ENCODE assay signal across 10 cellular contexts in genomic region chr11:95704865-95705264, GRCh38.
A peak's percentile ranks its signal among the peaks of the same experiment; 100 is the strongest.
DNase-seq lines count a peak whose midpoint lies in the region; ATAC-seq and TF ChIP-seq lines count a peak whose summit lies in the region.
"Had no signal": no experiment of that assay in that cellular context is flagged by ENCODE, and none has a peak within 500 bp of the region (broad histone marks: within the 10 kb centered on the region; RNA-seq: fewer than 3 reads in every experiment).

No MANE protein-coding gene starts in this region.

- H3K9ac ChIP-seq in parathyroid adenoma: no peak overlapping the region
- H3K9ac ChIP-seq in endodermal cell (ENCODE audit: extremely low read depth, low read length, poor library complexity, severe bottlenecking): no peak overlapping the region

- no peak for TF ChIP-seq CTCF in gastroesophageal sphincter (IDR thresholded peaks at IDR 0.05)
- TF ChIP-seq CTCF in parathyroid adenoma (IDR thresholded peaks at IDR 0.05): no peak
- no peak for TF ChIP-seq CTCF in endodermal cell (conservative IDR thresholded peaks at IDR 0.05)

- H3K4me1 Mint-ChIP-seq in endodermal cell: peaks cover 10% of the 10 kb centered on the region

- H3K27ac Mint-ChIP-seq in endodermal cell: no peak overlapping the region
- H3K27ac Mint-ChIP-seq: T-cell had no signal

- ATAC-seq in Right ventricle myocardium superior (ENCODE audit: poor library complexity): peak; percentile 39
- ATAC-seq in Right ventricle myocardium inferior: no peak
- ATAC-seq in gastroesophageal sphincter: no peak
- no peak for ATAC-seq in HG02973 (IDR thresholded peaks at IDR 0.05; ENCODE audit: unreplicated experiment)

- H3K4me2 ChIP-seq in parathyroid adenoma (ENCODE audit: low read length): no peak overlapping the region

- DNase-seq in Right ventricle myocardium superior (no peak), Right ventricle myocardium inferior (ENCODE audit: missing footprints) (no peak), endodermal cell (no peak)
- DNase-seq in effector CD8-positive, alpha-beta T cell (lab: John Stamatoyannopoulos, UW): no peak
- no peak for DNase-seq in activated CD4-positive, CD25-positive, alpha-beta regulatory T cell (lab: John Stamatoyannopoulos, UW)

- peaks cover 4% of the 10 kb centered on the region for H3K27me3 Mint-ChIP-seq in endodermal cell (ENCODE audit: insufficient read depth)
- H3K27me3 Mint-ChIP-seq: T-cell had no signal

- H3K36me3 Mint-ChIP-seq in endodermal cell (ENCODE audit: low read depth): no peaks in the 10 kb centered on the region
- H3K36me3 Mint-ChIP-seq: T-cell had no signal

- intact Hi-C loops in Right ventricle myocardium superior (cut with DNase I): loop anchor here (2.0 to 10.0 kb wide), 2 partner anchors 550 to 630 kb away; no protein-coding TSS in a partner anchor
- intact Hi-C loops in Right ventricle myocardium inferior (cut with DNase I): loop anchor here (1.0 to 10.0 kb wide), 3 partner anchors 473 to 640 kb away; partner anchors contain the start of genes SESN3 and SRSF8

- H3K4me1 ChIP-seq in gastroesophageal sphincter (peaks cover 14 to 66% (median 26%) of the 10 kb centered on the region in 3 donors), parathyroid adenoma (peaks cover 6% of the 10 kb centered on the region), endodermal cell (ENCODE audit: control insufficient read depth, insufficient read depth, low read length) (no peaks in the 10 kb centered on the region)

- TF ChIP-seq POLR2A in gastroesophageal sphincter (IDR thresholded peaks at IDR 0.05): no peak

- H3K4me3 ChIP-seq in gastroesophageal sphincter (no peak overlapping the region), parathyroid adenoma (ENCODE audit: low read depth, low read length) (no peak overlapping the region), endodermal cell (ENCODE audit: low read length) (no peak overlapping the region)
- H3K4me3 ChIP-seq: upper lobe of left lung had no signal

- no peaks in the 10 kb centered on the region for H3K27me3 ChIP-seq in gastroesophageal sphincter
- no peaks in the 10 kb centered on the region for H3K27me3 ChIP-seq in parathyroid adenoma (ENCODE audit: control insufficient read depth, insufficient read depth, low read length)
- H3K27me3 ChIP-seq in endodermal cell (ENCODE audit: control insufficient read depth, insufficient read depth, low read length, poor library complexity, severe bottlenecking): no peaks in the 10 kb centered on the region
- H3K27me3 ChIP-seq: upper lobe of left lung had no signal

- no peaks in the 10 kb centered on the region for H3K36me3 ChIP-seq in gastroesophageal sphincter
- H3K36me3 ChIP-seq in parathyroid adenoma (ENCODE audit: control insufficient read depth, insufficient read depth, low read length): no peaks in the 10 kb centered on the region
- no peaks in the 10 kb centered on the region for H3K36me3 ChIP-seq in endodermal cell (ENCODE audit: control insufficient read depth, insufficient read depth, low read length)
- H3K36me3 ChIP-seq: upper lobe of left lung had no signal

- H3K79me2 ChIP-seq in parathyroid adenoma: no peaks in the 10 kb centered on the region

- no peak overlapping the region for H3K4me3 Mint-ChIP-seq in endodermal cell
- H3K4me3 Mint-ChIP-seq: T-cell had no signal

- H3K27ac ChIP-seq in gastroesophageal sphincter: peak overlapping the region; percentile 61 to 85 (median 74)
- peak overlapping the region; percentile 72 for H3K27ac ChIP-seq in parathyroid adenoma
- no peak overlapping the region for H3K27ac ChIP-seq in endodermal cell (ENCODE audit: low read depth, low read length)

- H3K9me3 ChIP-seq in gastroesophageal sphincter (no peaks in the 10 kb centered on the region), parathyroid adenoma (ENCODE audit: control insufficient read depth, low read length) (no peaks in the 10 kb centered on the region), endodermal cell (ENCODE audit: control insufficient read depth, low read length) (no peaks in the 10 kb centered on the region)
- H3K9me3 ChIP-seq: upper lobe of left lung had no signal

- TF ChIP-seq EP300 in gastroesophageal sphincter (IDR thresholded peaks at IDR 0.05): no peak

- 28 to 52% methylated on average over 3 of the region's 3 CpGs for WGBS in gastroesophageal sphincter (ENCODE audit: low coverage in 1 of 2), 2 donors
- WGBS in endodermal cell (ENCODE audit: insufficient coverage in 1 of 2, insufficient read length in 1 of 2), 2 experiments: 83 to 91% methylated on average over 1 to 3 of the region's 3 CpGs

- H3K9me3 Mint-ChIP-seq in endodermal cell: no peaks in the 10 kb centered on the region
- H3K9me3 Mint-ChIP-seq: T-cell had no signal

- H2AFZ ChIP-seq in parathyroid adenoma: peak overlapping the region; percentile 59
